ENCODE assay signal across 10 cellular contexts in the genomic region with DNA sequence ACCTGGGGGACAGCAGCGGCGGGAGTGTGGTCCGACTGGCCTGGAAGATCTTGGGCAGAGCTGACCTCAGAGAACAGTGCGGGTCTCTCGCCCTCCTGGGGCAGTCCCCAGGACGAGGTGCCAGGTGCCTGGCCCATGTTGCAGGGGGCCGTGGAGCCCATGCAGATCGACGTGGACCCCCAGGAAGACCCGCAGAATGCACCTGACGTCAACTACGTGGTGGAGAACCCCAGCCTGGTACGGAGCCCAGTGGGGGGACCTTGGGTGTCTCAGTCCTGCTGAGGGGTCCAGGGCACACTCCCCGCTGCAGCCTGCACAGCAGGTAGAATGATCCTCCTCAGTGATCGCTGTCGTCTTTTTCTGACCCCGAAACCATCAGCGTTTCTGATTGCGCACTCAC. TPM values are rescaled to one million over a fixed set of nuclear protein-coding genes. Genes with fewer than 3 reads are reported as not detected.
DNase-seq lines count a peak whose midpoint lies in the region; ATAC-seq and TF ChIP-seq lines count a peak whose summit lies in the region.
"Had no signal": no experiment of that assay in that cellular context is flagged by ENCODE, and none has a peak within 500 bp of the region (broad histone marks: within the 10 kb centered on the region; RNA-seq: fewer than 3 reads in every experiment).

No MANE protein-coding gene starts in this region.

- peaks cover 6 to 45% (median 30%) of the 10 kb centered on the region in 4 donors for H3K4me1 ChIP-seq in tibial artery

- no peaks in the 10 kb centered on the region for H3K27me3 ChIP-seq in tibial artery

- ATAC-seq in Right ventricle myocardium inferior (no peak), Right ventricle myocardium superior (ENCODE audit: poor library complexity) (no peak), HG02852 (IDR thresholded peaks at IDR 0.05; ENCODE audit: unreplicated experiment) (no peak)

- no peak overlapping the region for H3K27ac Mint-ChIP-seq in activated naive CD8-positive, alpha-beta T cell
- H3K27ac Mint-ChIP-seq in immature natural killer cell: peak overlapping the region in 3 of 6 donors; percentile 23 to 62 (median 40)

- H3K27me3 Mint-ChIP-seq in activated naive CD8-positive, alpha-beta T cell: no peaks in the 10 kb centered on the region
- H3K27me3 Mint-ChIP-seq in immature natural killer cell (ENCODE audit: low read depth in 3 of 3): peaks cover 0 to 2% (median 0%) of the 10 kb centered on the region in 3 donors

- H3K4me3 Mint-ChIP-seq in activated naive CD8-positive, alpha-beta T cell: peak overlapping the region; percentile 84
- H3K4me3 Mint-ChIP-seq in immature natural killer cell: peak overlapping the region; percentile 64 to 81 (median 74)

- H3K36me3 Mint-ChIP-seq in activated naive CD8-positive, alpha-beta T cell: no peaks in the 10 kb centered on the region
- H3K36me3 Mint-ChIP-seq in immature natural killer cell: no peaks in the 10 kb centered on the region

- no peak for TF ChIP-seq CTCF in tibial artery (IDR thresholded peaks at IDR 0.05)

- no peak overlapping the region for H3K27ac ChIP-seq in tibial artery

- H3K9me3 ChIP-seq in tibial artery: no peaks in the 10 kb centered on the region

- H3K9me3 Mint-ChIP-seq in activated naive CD8-positive, alpha-beta T cell (ENCODE audit: low read depth): no peaks in the 10 kb centered on the region
- no peaks in the 10 kb centered on the region for H3K9me3 Mint-ChIP-seq in immature natural killer cell

- peaks cover 12% of the 10 kb centered on the region for H3K4me1 Mint-ChIP-seq in activated naive CD8-positive, alpha-beta T cell (ENCODE audit: low read depth)
- H3K4me1 Mint-ChIP-seq in immature natural killer cell: peaks cover 7 to 18% of the 10 kb centered on the region in 2 donors

- H3K4me3 ChIP-seq in tibial artery: peak overlapping the region; percentile 75 to 93

- peak; percentile 32 for DNase-seq in Right ventricle myocardium inferior (ENCODE audit: missing footprints)
- DNase-seq in Right ventricle myocardium superior: no peak
- no peak for DNase-seq in immature natural killer cell
- DNase-seq in tibial artery: no peak
- DNase-seq in UCSD-AML1 (lab: John Stamatoyannopoulos, UW; ENCODE audit: unreplicated experiment): no peak
- no peak for DNase-seq in KBM-7
- DNase-seq: NCI-H1048; stimulated activated CD4-positive, alpha-beta T cell treated with anti-CD3 and anti-CD28 coated beads, Interleukin-12 subunit alpha, Interleukin-12 subunit beta, amount 100 ng/mL, for 4 hours had no signal

- in situ Hi-C loops in KBM-7 (cut with MboI; ENCODE audit: low pct_unique_long_range_greater_than_20kb, low sequenced_read_pairs): no loop called here

- H3K36me3 ChIP-seq in tibial artery: peaks cover 34 to 74% (median 63%) of the 10 kb centered on the region in 3 donors

- intact Hi-C loops in Right ventricle myocardium inferior (cut with DNase I) (no loop called here), Right ventricle myocardium superior (cut with DNase I) (no loop called here), tibial artery (cut with DNase I; ENCODE audit: low total_unique reads) (no loop called here)

RNA-seq across cellular contexts. Expression of gene GPS1, which starts 1.4 kb away (rescaled TPM):
- total RNA-seq in Right ventricle myocardium inferior (80.9 TPM), Right ventricle myocardium superior (86.5 TPM)
- 100 to 1,000 TPM; 174 to 212 (median 183) TPM for polyA plus RNA-seq in immature natural killer cell

RNA-seq across cellular contexts. Expression of gene RFNG, which starts 1.5 kb away (rescaled TPM):
- total RNA-seq in Right ventricle myocardium inferior (19.3 TPM), Right ventricle myocardium superior (20.5 TPM)
- polyA plus RNA-seq in immature natural killer cell: 1 to 10 TPM; 2.2 to 3.7 (median 3.2) TPM

RNA-seq across cellular contexts. Expression of gene DUS1L, which starts 12.5 kb away (rescaled TPM):
- total RNA-seq in Right ventricle myocardium inferior (59.3 TPM), Right ventricle myocardium superior (57.9 TPM)
- polyA plus RNA-seq in immature natural killer cell: 10 to 100 TPM; 61.7 to 85.3 (median 82.5) TPM

RNA-seq across cellular contexts. Expression of gene DCXR, which starts 15.6 kb away (rescaled TPM):
- 175 TPM for total RNA-seq in Right ventricle myocardium inferior
- total RNA-seq in Right ventricle myocardium superior: 178 TPM
- polyA plus RNA-seq in immature natural killer cell: 100 to 1,000 TPM; 144 to 242 (median 165) TPM

RNA-seq across cellular contexts. Expression of gene RAC3, which starts 21.7 kb away (rescaled TPM):
- total RNA-seq in Right ventricle myocardium inferior (2.2 TPM), Right ventricle myocardium superior (0.97 TPM)
- not detected for polyA plus RNA-seq in immature natural killer cell
